ENCODE assay signal across 12 cellular contexts in genomic region chr17:28216528-28216927, GRCh38.
DNase-seq lines count a peak whose midpoint lies in the region; ATAC-seq and TF ChIP-seq lines count a peak whose summit lies in the region.
"Had no signal": no experiment of that assay in that cellular context is flagged by ENCODE, and none has a peak within 500 bp of the region (broad histone marks: within the 10 kb centered on the region; RNA-seq: fewer than 3 reads in every experiment).

No MANE protein-coding gene starts in this region.

- H2AFZ ChIP-seq in HCT116 (ENCODE audit: low read depth, low read length, poor library complexity, severe bottlenecking): no peak overlapping the region
- no peak overlapping the region for H2AFZ ChIP-seq in SK-N-SH (ENCODE audit: low read depth)

- POLR2A ChIA-PET in HCT116 (lab: Charles Lee): no interaction called here
- POLR2A ChIA-PET in SK-N-SH (lab: Yijun Ruan, JAX): interaction anchor here (0.6 kb wide), 1 partner anchor 157 kb away, joined by 3 read pairs; no protein-coding TSS in a partner anchor

- H3K36me3 ChIP-seq in HCT116 (ENCODE audit: control insufficient read depth in 1 of 2, insufficient read depth in 2 of 2, low read length in 2 of 2): no peaks in the 10 kb centered on the region
- H3K36me3 ChIP-seq in SK-N-SH (replicated peaks in 1 of 2; ENCODE audit: control insufficient read depth in 1 of 2, insufficient read depth in 2 of 2, low read length in 1 of 2): no peaks in the 10 kb centered on the region
- H3K36me3 ChIP-seq in esophagus muscularis mucosa: no peaks in the 10 kb centered on the region
- H3K36me3 ChIP-seq: spleen had no signal

- H3K27ac ChIP-seq in HCT116 (ENCODE audit: low read depth, low read length) (no peak overlapping the region), SK-N-SH (ENCODE audit: low read depth in 2 of 2, low read length in 1 of 2) (no peak overlapping the region), esophagus muscularis mucosa (replicated peaks in 1 of 4) (no peak overlapping the region)
- H3K27ac ChIP-seq: spleen had no signal

- no peak for TF ChIP-seq RAD21 in HCT116 (IDR thresholded peaks at IDR 0.05; ENCODE audit: low read depth)
- TF ChIP-seq RAD21 in SK-N-SH (IDR thresholded peaks at IDR 0.05; ENCODE audit: low read length): no peak

- H3K36me3 Mint-ChIP-seq in natural killer cell: no peaks in the 10 kb centered on the region

- intact Hi-C loops in HCT116 (cut with micrococcal nuclease) (no loop called here), esophagus muscularis mucosa (cut with DNase I) (no loop called here), natural killer cell (cut with micrococcal nuclease) (no loop called here)

- no peaks in the 10 kb centered on the region for H3K9me3 ChIP-seq in HCT116 (ENCODE audit: control insufficient read depth in 1 of 2, insufficient read depth in 1 of 2, low read depth in 1 of 2, low read length in 2 of 2)
- no peaks in the 10 kb centered on the region for H3K9me3 ChIP-seq in SK-N-SH
- H3K9me3 ChIP-seq in esophagus muscularis mucosa: peaks cover 0 to 6% (median 3%) of the 10 kb centered on the region in 4 donors
- H3K9me3 ChIP-seq: spleen had no signal

- BruUV-seq in HCT116 (replicated peaks; lab: Mats Ljungman, UMichigan): no TSS peak

- H3K4me1 ChIP-seq in HCT116 (ENCODE audit: control insufficient read depth in 1 of 2, insufficient read depth in 2 of 2, low read length in 2 of 2): peaks cover 9 to 35% of the 10 kb centered on the region in 2 experiments
- no peaks in the 10 kb centered on the region for H3K4me1 ChIP-seq in SK-N-SH (ENCODE audit: control insufficient read depth in 1 of 2, insufficient read depth in 2 of 2, low read depth in 1 of 2, low read length in 1 of 2)
- H3K4me1 ChIP-seq in esophagus muscularis mucosa: no peaks in the 10 kb centered on the region
- H3K4me1 ChIP-seq: spleen had no signal

- H3K9ac ChIP-seq in HCT116 (ENCODE audit: low read length): no peak overlapping the region
- H3K9ac ChIP-seq in SK-N-SH: no peak overlapping the region

- CTCF ChIA-PET in HCT116 (lab: Charles Lee): no interaction called here
- CTCF ChIA-PET in SK-N-SH (lab: Yijun Ruan, JAX): no interaction called here

- H3K4me3 ChIP-seq in HCT116 (replicated peaks in 1 of 2; ENCODE audit: low read depth in 1 of 2, low read length in 2 of 2): no peak overlapping the region
- H3K4me3 ChIP-seq in SK-N-SH (ENCODE audit: low read depth in 2 of 2, low read length in 1 of 2): no peak overlapping the region
- no peak overlapping the region for H3K4me3 ChIP-seq in fibroblast of mammary gland (ENCODE audit: control insufficient read depth, low read depth, low read length)
- H3K4me3 ChIP-seq in esophagus muscularis mucosa: no peak overlapping the region
- H3K4me3 ChIP-seq: spleen had no signal

- peaks cover 5% of the 10 kb centered on the region in 2 donors for H3K4me1 Mint-ChIP-seq in natural killer cell

- H3K4me2 ChIP-seq in HCT116 (ENCODE audit: low read length) (peak overlapping the region; percentile 19; the same call in 1 of the 2 replicates), SK-N-SH (no peak overlapping the region)

- DNase-seq in AG20443 (ENCODE audit: low spot score) (peak; percentile 61), HCT116 (ENCODE audit: low read depth, low spot score) (no peak), SK-N-SH (no peak), fibroblast of mammary gland (ENCODE audit: low read depth) (peak; percentile 64), DMS53 (lab: John Stamatoyannopoulos, UW) (no peak), esophagus muscularis mucosa (ENCODE audit: extremely low spot score) (no peak), natural killer cell (no peak), H4 (ENCODE audit: low spot score) (no peak)
- DNase-seq: kidney glomerular epithelial cell, NCI-H1092 treated with DMSO at 0.1 percent for 48 hours, NCI-H748 treated with DMSO at 0.1 percent for 48 hours, spleen had no signal

- H3F3A ChIP-seq in SK-N-SH (replicated peaks; ENCODE audit: insufficient read depth): no peaks in the 10 kb centered on the region

- H3K4me3 Mint-ChIP-seq in natural killer cell: no peak overlapping the region

- 6% methylated on average over 1 of the region's 1 CpG for WGBS in SK-N-SH (ENCODE audit: low lambda C conversion rate)
- 20% methylated on average over 1 of the region's 1 CpG for WGBS in esophagus muscularis mucosa

- peaks cover 7 to 9% of the 10 kb centered on the region in 2 donors for H3K27me3 Mint-ChIP-seq in natural killer cell (ENCODE audit: low read depth in 2 of 2)

- ATAC-seq in HCT116 (peak; percentile 77), natural killer cell (no peak)

- no peaks in the 10 kb centered on the region for H3K27me3 ChIP-seq in HCT116 (ENCODE audit: insufficient read depth, low read length)
- H3K27me3 ChIP-seq in SK-N-SH (ENCODE audit: insufficient read depth): no peaks in the 10 kb centered on the region
- no peaks in the 10 kb centered on the region for H3K27me3 ChIP-seq in esophagus muscularis mucosa
- H3K27me3 ChIP-seq: spleen had no signal

- TF ChIP-seq POLR2A in HCT116 (IDR thresholded peaks at IDR 0.05; ENCODE audit: borderline replicate concordance, extremely low read depth, insufficient read depth, insufficient read length) (no peak), esophagus muscularis mucosa (IDR thresholded peaks at IDR 0.05; ENCODE audit: low read depth) (no peak)

- H4K20me1 ChIP-seq in HCT116 (ENCODE audit: insufficient read depth) (no peaks in the 10 kb centered on the region), SK-N-SH (ENCODE audit: insufficient read depth) (no peaks in the 10 kb centered on the region)

- H3K9me3 Mint-ChIP-seq in natural killer cell: no peaks in the 10 kb centered on the region

- H3K79me2 ChIP-seq in HCT116 (ENCODE audit: insufficient read depth, low read length) (no peaks in the 10 kb centered on the region), SK-N-SH (ENCODE audit: insufficient read depth) (no peaks in the 10 kb centered on the region)

- no peak for TF ChIP-seq EP300 in SK-N-SH (IDR thresholded peaks at IDR 0.05; ENCODE audit: borderline replicate concordance in 1 of 2, low read depth in 1 of 2, low read length in 1 of 2)
- TF ChIP-seq EP300 in esophagus muscularis mucosa (IDR thresholded peaks at IDR 0.05): no peak

- TF ChIP-seq CTCF in HCT116 (IDR thresholded peaks at IDR 0.05 in 2 of 3, conservative IDR thresholded peaks at IDR 0.05 in 1 of 3; ENCODE audit: borderline replicate concordance in 1 of 3, insufficient read depth in 1 of 3, low read depth in 2 of 3, low read length in 2 of 3) (no peak), SK-N-SH (IDR thresholded peaks at IDR 0.05) (no peak), fibroblast of mammary gland (conservative IDR thresholded peaks at IDR 0.05; ENCODE audit: control insufficient read depth, insufficient read depth, low read depth, low read length) (no peak), esophagus muscularis mucosa (IDR thresholded peaks at IDR 0.05) (no peak), natural killer cell (IDR thresholded peaks at IDR 0.05) (no peak)

- H3K9me2 ChIP-seq in HCT116 (ENCODE audit: insufficient read depth) (no peaks in the 10 kb centered on the region), SK-N-SH (no peaks in the 10 kb centered on the region)

- RAD21 ChIA-PET in HCT116 (lab: Charles Lee; ENCODE audit: low non-redundant PET in 1 of 2, low total read pairs in 2 of 2, uncharacterized antibody in 2 of 2, unreplicated experiment in 2 of 2): no interaction called here

- H3K27ac Mint-ChIP-seq in natural killer cell: no peak overlapping the region

TF ChIP-seq in HCT116, 20 proteins besides CTCF, POLR2A, EP300 and RAD21:
- TF ChIP-seq TCF7L2 (IDR thresholded peaks at IDR 0.05; ENCODE audit: borderline replicate concordance, extremely low read depth, insufficient read depth, insufficient read length) (no peak), ZBTB33 (IDR thresholded peaks at IDR 0.05; ENCODE audit: extremely low read depth, insufficient replicate concordance, low read length) (no peak), YY1 (IDR thresholded peaks at IDR 0.05; ENCODE audit: extremely low read depth, insufficient replicate concordance, low read depth, low read length) (peak; percentile 30)
TF ChIP-seq in HCT116: peak in this region for 1.

TF ChIP-seq in SK-N-SH, 30 proteins besides CTCF, POLR2A, EP300 and RAD21:
- TF ChIP-seq USF1 (IDR thresholded peaks at IDR 0.05; ENCODE audit: borderline replicate concordance, low read depth): peak; percentile 16; the same call in 1 of the 2 replicates
- no peak for TF ChIP-seq YY1 (IDR thresholded peaks at IDR 0.05; ENCODE audit: low read depth)

Comparison
In these comparisons a context has a peak if more than half of its experiments do, and no peak if none do; other contexts are left out.
1. DNase-seq: peak in AG20443 (single experiment) and fibroblast of mammary gland (single experiment); none in HCT116 (single experiment), SK-N-SH (single experiment), DMS53 (single experiment), esophagus muscularis mucosa (single experiment), natural killer cell (single experiment) and H4 (single experiment).